In genomic region chr2:173963817-173964564, GRCh38 we compare ENCODE assay signal across 8 cellular contexts. TPM values are rescaled to one million over a fixed set of nuclear protein-coding genes. Genes with fewer than 3 reads are reported as not detected.
DNase-seq lines count a peak whose midpoint lies in the region; ATAC-seq and TF ChIP-seq lines count a peak whose summit lies in the region.

No MANE protein-coding gene starts in this region.

- peak overlapping the region; percentile 99 for H2BK5ac ChIP-seq in neuronal stem cell (ENCODE audit: low read length)

- H3K4me3 ChIP-seq in Loucy (ENCODE audit: low read length, poor library complexity, severe bottlenecking) (peak overlapping the region; percentile 89), neuronal stem cell (ENCODE audit: low read length in 2 of 2) (peak overlapping the region; percentile 79 to 97), subcutaneous abdominal adipose tissue (ENCODE audit: low read depth in 1 of 5, low read length in 5 of 5) (peak overlapping the region in 4 of 5 donors; percentile 62 to 95 (median 88))

- H2BK15ac ChIP-seq in neuronal stem cell (ENCODE audit: low read length): peak overlapping the region; percentile 75

- H4K91ac ChIP-seq in neuronal stem cell (ENCODE audit: low read depth, low read length, poor library complexity): peak overlapping the region; percentile 95

- H3K23ac ChIP-seq in neuronal stem cell (ENCODE audit: low read depth, low read length, poor library complexity): peak overlapping the region; percentile 99

- H3K14ac ChIP-seq in neuronal stem cell (ENCODE audit: low read length): no peak overlapping the region

- peak overlapping the region; percentile 94 for H2BK120ac ChIP-seq in neuronal stem cell (ENCODE audit: low read depth, low read length)

- WGBS in neuronal stem cell (ENCODE audit: extremely low coverage in 2 of 2, insufficient read length in 2 of 2, insufficient replicate concordance in 1 of 2), 2 donors: no CpG with 5 or more reads among the region's 87 CpGs

- TF ChIP-seq CTCF in Loucy (conservative IDR thresholded peaks at IDR 0.05; ENCODE audit: low read length): no peak
- no peak for TF ChIP-seq CTCF in foreskin keratinocyte (conservative IDR thresholded peaks at IDR 0.05)

- H3K9me3 ChIP-seq in Loucy (ENCODE audit: insufficient read depth, low read depth, low read length) (no peaks in the 10 kb centered on the region), neuronal stem cell (replicated peaks in 1 of 2; ENCODE audit: control insufficient read depth in 2 of 2, insufficient read depth in 1 of 2, low read depth in 1 of 2, low read length in 2 of 2) (peaks cover 3 to 26% of the 10 kb centered on the region in 2 donors), subcutaneous abdominal adipose tissue (ENCODE audit: control insufficient read depth in 5 of 5, low read length in 5 of 5) (peaks cover 0 to 4% (median 0%) of the 10 kb centered on the region in 5 donors)

- peak overlapping the region; percentile 95 for H3K4ac ChIP-seq in neuronal stem cell (ENCODE audit: low read length)

- peaks cover 49% of the 10 kb centered on the region for H3K4me1 ChIP-seq in Loucy (ENCODE audit: insufficient read depth, low read length, poor library complexity, severe bottlenecking)
- H3K4me1 ChIP-seq in foreskin keratinocyte: peaks cover 11% of the 10 kb centered on the region
- peaks cover 4 to 8% of the 10 kb centered on the region in 2 donors for H3K4me1 ChIP-seq in neuronal stem cell (ENCODE audit: control insufficient read depth in 2 of 2, insufficient read depth in 1 of 2, low read depth in 1 of 2, low read length in 2 of 2)
- peaks cover 0 to 34% (median 27%) of the 10 kb centered on the region in 5 donors for H3K4me1 ChIP-seq in subcutaneous abdominal adipose tissue (ENCODE audit: control insufficient read depth in 5 of 5, insufficient read depth in 5 of 5, low read length in 5 of 5)

- H3K27me3 ChIP-seq in Loucy (ENCODE audit: insufficient read depth, low read length, poor library complexity, severe bottlenecking) (peaks cover 4% of the 10 kb centered on the region), foreskin keratinocyte (no peaks in the 10 kb centered on the region), neuronal stem cell (ENCODE audit: control insufficient read depth in 3 of 3, insufficient read depth in 3 of 3, low read depth in 1 of 3, low read length in 3 of 3) (no peaks in the 10 kb centered on the region), subcutaneous abdominal adipose tissue (ENCODE audit: control insufficient read depth in 5 of 5, insufficient read depth in 4 of 5, low read length in 5 of 5) (no peaks in the 10 kb centered on the region)

- H3K79me1 ChIP-seq in neuronal stem cell (ENCODE audit: low read depth, low read length): peaks cover 1% of the 10 kb centered on the region

- H4K8ac ChIP-seq in neuronal stem cell (ENCODE audit: low read depth, low read length): peak overlapping the region; percentile 65

- peaks cover 47% of the 10 kb centered on the region for H4K20me1 ChIP-seq in Loucy (ENCODE audit: insufficient read depth, low read length, poor library complexity, severe bottlenecking)

- peak overlapping the region; percentile 99 for H3K18ac ChIP-seq in neuronal stem cell (ENCODE audit: low read length)

- no peak overlapping the region for H2AK5ac ChIP-seq in neuronal stem cell (ENCODE audit: low read depth, low read length)

- peak overlapping the region; percentile 98 for H3K27ac ChIP-seq in foreskin keratinocyte
- H3K27ac ChIP-seq in neuronal stem cell (replicated peaks; ENCODE audit: low read length): peak overlapping the region; percentile 99
- peak overlapping the region; percentile 75 for H3K27ac ChIP-seq in subcutaneous abdominal adipose tissue (ENCODE audit: low read depth, low read length)

- H2AFZ ChIP-seq in Loucy (ENCODE audit: low read length) (peak overlapping the region; percentile 38; the same call in 1 of the 2 replicates), neuronal stem cell (ENCODE audit: low read length) (peak overlapping the region; percentile 89)

- peaks cover 8% of the 10 kb centered on the region for H3F3A ChIP-seq in Loucy (ENCODE audit: low read depth)

- H2BK12ac ChIP-seq in neuronal stem cell (ENCODE audit: low read length): peak overlapping the region; percentile 58

- DNase-seq in EL (peak; percentile 89), H4 (ENCODE audit: low spot score) (peak; percentile 84), SIG-M5 (lab: John Stamatoyannopoulos, UW) (peak; percentile 62), foreskin keratinocyte (peak; percentile 55 to 75), neuronal stem cell (ENCODE audit: low spot score) (peak; percentile 80)
- peak; percentile 88 for DNase-seq in activated gamma-delta T cell treated with anti-CD3 and anti-CD28 coated beads, Interleukin-2, amount 50 U/mL, for 16 hours (ENCODE audit: low read depth)

- peaks cover 67% of the 10 kb centered on the region for H3K79me2 ChIP-seq in Loucy (ENCODE audit: insufficient read depth, low read length)

- ATAC-seq in foreskin keratinocyte: peak; percentile 49

- peak overlapping the region; percentile 11 for H3K4me2 ChIP-seq in Loucy (ENCODE audit: low read depth, low read length, poor library complexity, severe bottlenecking)
- H3K4me2 ChIP-seq in neuronal stem cell (ENCODE audit: insufficient read depth, low read length, poor library complexity, severe bottlenecking): peak overlapping the region; percentile 54

- H3K36me3 ChIP-seq in Loucy (ENCODE audit: insufficient read depth, low read length): 0 out of 2 replicates have a peak, but pooled peaks cover 8% of the 10 kb centered on the region
- H3K36me3 ChIP-seq in neuronal stem cell (replicated peaks in 1 of 2; ENCODE audit: control insufficient read depth in 2 of 2, insufficient read depth in 2 of 2, low read length in 2 of 2): peaks cover 0 to 29% of the 10 kb centered on the region in 2 donors
- H3K36me3 ChIP-seq in subcutaneous abdominal adipose tissue (ENCODE audit: control insufficient read depth in 5 of 5, insufficient read depth in 5 of 5, low read length in 5 of 5): peaks cover 0 to 3% (median 0%) of the 10 kb centered on the region in 5 donors

- H3K9ac ChIP-seq in Loucy (ENCODE audit: low read depth, low read length, poor library complexity, severe bottlenecking) (peak overlapping the region; percentile 100), neuronal stem cell (ENCODE audit: low read depth, low read length, poor library complexity) (peak overlapping the region; percentile 100), subcutaneous abdominal adipose tissue (ENCODE audit: low read length in 5 of 5) (peak overlapping the region in 3 of 5 donors; percentile 69 to 76 (median 71))

- H3K9me2 ChIP-seq in Loucy (replicated peaks; ENCODE audit: low read depth, low read length): no peaks in the 10 kb centered on the region

RNA-seq across cellular contexts. Expression of gene SP3, which starts 1.2 kb away (rescaled TPM):
- total RNA-seq in H4 (2014; rRNA removed; shearing (Covaris generic)): 48.8 and 53.7 TPM in 2 replicates
- 63.9 and 64.1 TPM in 2 replicates for total RNA-seq in foreskin keratinocyte
- 10.2 and 13.0 TPM in 2 replicates for polyA plus RNA-seq in foreskin keratinocyte
- polyA plus RNA-seq in neuronal stem cell (2013, experiment 1 of 2): 43.6 TPM
- polyA plus RNA-seq in neuronal stem cell (2013, experiment 2 of 2): 45.7 TPM

Comparison
In these comparisons a context has a peak if more than half of its experiments do, and no peak if none do; other contexts are left out.
1. Peak in every context shown above with its lines: DNase-seq, ATAC-seq, H3K4me3 ChIP-seq and H3K27ac ChIP-seq.